ENCODE assay signal across 8 cellular contexts in genomic region chr7:44200699-44201461, GRCh38.
A peak's percentile ranks its signal among the peaks of the same experiment; 100 is the strongest.
DNase-seq lines count a peak whose midpoint lies in the region; ATAC-seq, FAIRE-seq and TF ChIP-seq lines count a peak whose summit lies in the region.

Gene YKT6 (plus strand): TSS chr7:44200978. CDS start chr7:44201136, 158 bp downstream.

- no peak within 1 kb of the TSS for H3K27ac Mint-ChIP-seq in central memory CD8-positive, alpha-beta T cell (ENCODE audit: low read depth)

- H3K4me1 Mint-ChIP-seq in central memory CD8-positive, alpha-beta T cell: peaks cover 36% of the 10 kb centered on the region

- H3K36me3 Mint-ChIP-seq in central memory CD8-positive, alpha-beta T cell (ENCODE audit: insufficient read depth): peaks cover 12% of the 10 kb centered on the region

- peaks cover 12% of the 10 kb centered on the region for H3K27me3 Mint-ChIP-seq in central memory CD8-positive, alpha-beta T cell

- H3K4me3 Mint-ChIP-seq in central memory CD8-positive, alpha-beta T cell: peak within 1 kb of the TSS; percentile 80

- ATAC-seq in GM19023 (IDR thresholded peaks at IDR 0.05; ENCODE audit: unreplicated experiment) (peak; percentile 99), HG03280 (IDR thresholded peaks at IDR 0.05; ENCODE audit: unreplicated experiment) (peak; percentile 99)
- peak; percentile 99 for ATAC-seq in central memory CD8-positive, alpha-beta T cell (replicated peaks; ENCODE audit: extremely low read depth, poor library complexity, severe bottlenecking)

- H3K4me3 ChIP-seq in AG10803 (ENCODE audit: low read length): peak within 1 kb of the TSS; percentile 99

- TF ChIP-seq CTCF in AG10803 (conservative IDR thresholded peaks at IDR 0.05; ENCODE audit: low read length): peak; percentile 25; the same call in 1 of the 2 replicates

- peak; percentile 94 for FAIRE-seq in islet of Langerhans (lab: Jason Lieb, UNC)

- DNase-seq in AG10803 (ENCODE audit: low read depth) (peak; percentile 90), NCI-H345 (lab: John Stamatoyannopoulos, UW) (peak; percentile 98)
- peak; percentile 79 to 92 (median 88) for DNase-seq in activated CD4-positive, CD25-positive, alpha-beta regulatory T cell (lab: John Stamatoyannopoulos, UW)
- peak; percentile 83 to 86 for DNase-seq in central memory CD8-positive, alpha-beta T cell (ENCODE audit: low spot score in 2 of 2)
- DNase-seq in stimulated activated CD4-positive, alpha-beta T cell treated with anti-CD3 and anti-CD28 coated beads, Interleukin-12 subunit alpha, Interleukin-12 subunit beta, amount 100 ng/mL, for 4 hours: peak; percentile 93

- no peaks in the 10 kb centered on the region for H3K9me3 Mint-ChIP-seq in central memory CD8-positive, alpha-beta T cell

Comparison
In these comparisons a context has a peak if more than half of its experiments do, and no peak if none do; other contexts are left out.
1. Peak in every context shown above with its lines: DNase-seq, ATAC-seq and H3K4me3 ChIP-seq.